8 cellular contexts compared by ENCODE assay signal in genomic region chr11:7353100-7353499, GRCh38.
DNase-seq lines count a peak whose midpoint lies in the region; ATAC-seq, FAIRE-seq and TF ChIP-seq lines count a peak whose summit lies in the region.

No MANE protein-coding gene starts in this region.

- H3K27me3 Mint-ChIP-seq in activated naive CD8-positive, alpha-beta T cell treated with anti-CD3 and anti-CD28 coated beads for 36 hours = peaks cover 4% of the 10 kb centered on the region
- no peaks in the 10 kb centered on the region for H3K27me3 Mint-ChIP-seq in mesothelial cell of epicardium (ENCODE audit: low read depth)

- H3K4me1 ChIP-seq in A549 = no peaks in the 10 kb centered on the region
- no peaks in the 10 kb centered on the region for H3K4me1 ChIP-seq in IMR-90 (ENCODE audit: control insufficient read depth, insufficient read depth, low read length)
- H3K4me1 ChIP-seq in lower lobe of right lung = no peaks in the 10 kb centered on the region
- H3K4me1 ChIP-seq in tibial artery = no peaks in the 10 kb centered on the region

- H2BK120ac ChIP-seq in IMR-90 (ENCODE audit: low read depth, low read length) = no peak overlapping the region

- BruUV-seq in IMR-90 (replicated peaks; lab: Mats Ljungman, UMichigan) = no TSS peak

- no peak overlapping the region for H3K4me3 Mint-ChIP-seq in activated naive CD8-positive, alpha-beta T cell treated with anti-CD3 and anti-CD28 coated beads for 36 hours
- H3K4me3 Mint-ChIP-seq in mesothelial cell of epicardium = no peak overlapping the region

- no peak for TF ChIP-seq EP300 in A549 (IDR thresholded peaks at IDR 0.05)

- intact Hi-C loops in IMR-90 (cut with micrococcal nuclease) = no loop called here
- intact Hi-C loops in lower lobe of right lung (cut with DNase I) = no loop called here
- intact Hi-C loops in tibial artery (cut with DNase I; ENCODE audit: low total_unique reads) = no loop called here

- H2BK20ac ChIP-seq in IMR-90 (ENCODE audit: low read depth, low read length) = no peak overlapping the region

- H3K9me3 ChIP-seq in A549 (no peaks in the 10 kb centered on the region), IMR-90 (ENCODE audit: control insufficient read depth, insufficient read depth, low read length) (no peaks in the 10 kb centered on the region; the same call in 1 of the 2 replicates), lower lobe of right lung (no peaks in the 10 kb centered on the region), tibial artery (no peaks in the 10 kb centered on the region)

- TF ChIP-seq CTCF in A549 (IDR thresholded peaks at IDR 0.05) = peak; percentile 53
- peak; percentile 23; the same call in 1 of the 2 replicates for TF ChIP-seq CTCF in IMR-90 (conservative IDR thresholded peaks at IDR 0.05; ENCODE audit: low read depth, low read length)
- no peak for TF ChIP-seq CTCF in lower lobe of right lung (IDR thresholded peaks at IDR 0.05)
- no peak for TF ChIP-seq CTCF in tibial artery (IDR thresholded peaks at IDR 0.05)
- no peak for TF ChIP-seq CTCF in mesothelial cell of epicardium (IDR thresholded peaks at IDR 0.05; ENCODE audit: unreplicated experiment)

- CTCF ChIA-PET in A549 (lab: Yijun Ruan, JAX) (interaction anchor here (0.6 to 3.7 kb wide), 15 partner anchors 9 to 339 kb away, joined by 3 to 13 read pairs (median 4); no protein-coding TSS in a partner anchor), IMR-90 (lab: Yijun Ruan, JAX) (no interaction called here)

- no peaks in the 10 kb centered on the region for H4K20me1 ChIP-seq in IMR-90 (ENCODE audit: insufficient read depth, low read length)

- no peak overlapping the region for H4K8ac ChIP-seq in IMR-90 (ENCODE audit: low read depth in 2 of 2, low read length in 2 of 2)

- POLR2A ChIA-PET in A549 (lab: Yijun Ruan, JAX) = no interaction called here
- POLR2A ChIA-PET in IMR-90 (lab: Charles Lee; ENCODE audit: unreplicated experiment) = no interaction called here

- H2AK9ac ChIP-seq in IMR-90 (replicated peaks; ENCODE audit: low read depth, low read length, poor library complexity) = no peak overlapping the region

- no peak overlapping the region for H4K91ac ChIP-seq in IMR-90 (ENCODE audit: insufficient read depth, low read depth, low read length)

- H3K4me1 Mint-ChIP-seq in activated naive CD8-positive, alpha-beta T cell treated with anti-CD3 and anti-CD28 coated beads for 36 hours = no peaks in the 10 kb centered on the region
- peaks cover 18% of the 10 kb centered on the region for H3K4me1 Mint-ChIP-seq in mesothelial cell of epicardium

- H4K5ac ChIP-seq in IMR-90 (ENCODE audit: low read depth, low read length) = no peak overlapping the region

- H2AFZ ChIP-seq in IMR-90 (replicated peaks; ENCODE audit: low read length, poor library complexity) = no peak overlapping the region

- WGBS in A549 (ENCODE audit: missing lambda C conversion rate) = 0% methylated on average over 3 of the region's 4 CpGs
- no CpG with 5 or more reads among the region's 4 CpGs for WGBS in IMR-90 (ENCODE audit: extremely low coverage in 2 of 2, insufficient read length in 1 of 2), 2 experiments

- H3K79me1 ChIP-seq in IMR-90 (ENCODE audit: low read depth in 1 of 2, low read length in 2 of 2) = no peaks in the 10 kb centered on the region

- H3K4me2 ChIP-seq in A549 (no peak overlapping the region), IMR-90 (ENCODE audit: low read depth, low read length) (no peak overlapping the region)

- TF ChIP-seq POLR2A in A549 (IDR thresholded peaks at IDR 0.05; ENCODE audit: low read length) = no peak
- TF ChIP-seq POLR2A in IMR-90 (IDR thresholded peaks at IDR 0.05; ENCODE audit: low read depth, low read length) = no peak

- in situ Hi-C loops in IMR-90 (cut with MboI; ENCODE audit: low sequenced_read_pairs) = no loop called here

- no peak overlapping the region for H3K56ac ChIP-seq in IMR-90 (ENCODE audit: extremely low read depth, insufficient read depth, low read length)

- ATAC-seq in A549 = peak; percentile 74 to 89; a peak in 4 of 6 replicates
- ATAC-seq in IMR-90 (ENCODE audit: low read depth) = no peak
- no peak for ATAC-seq in lower lobe of right lung
- no peak for ATAC-seq in GM21723 (IDR thresholded peaks at IDR 0.05; ENCODE audit: unreplicated experiment)

- H3K4ac ChIP-seq in IMR-90 (ENCODE audit: low read depth, low read length) = no peak overlapping the region

- no peak overlapping the region for H2BK15ac ChIP-seq in IMR-90 (ENCODE audit: low read depth, low read length)

- no peak overlapping the region for H3K18ac ChIP-seq in IMR-90 (ENCODE audit: low read depth, low read length)

- FAIRE-seq in A549 (lab: Jason Lieb, UNC) (no peak), G401.6 (lab: Jason Lieb, UNC) (peak; percentile 51)

- no peak overlapping the region for H3K14ac ChIP-seq in IMR-90 (replicated peaks; ENCODE audit: low read depth, low read length)

- no peaks in the 10 kb centered on the region for H3K9me3 Mint-ChIP-seq in activated naive CD8-positive, alpha-beta T cell treated with anti-CD3 and anti-CD28 coated beads for 36 hours
- H3K9me3 Mint-ChIP-seq in mesothelial cell of epicardium = no peaks in the 10 kb centered on the region

- H3K27ac Mint-ChIP-seq in activated naive CD8-positive, alpha-beta T cell treated with anti-CD3 and anti-CD28 coated beads for 36 hours = no peak overlapping the region
- no peak overlapping the region for H3K27ac Mint-ChIP-seq in mesothelial cell of epicardium

- H2AK5ac ChIP-seq in IMR-90 (ENCODE audit: low read depth, low read length) = no peak overlapping the region

- H3K27ac ChIP-seq in A549 = no peak overlapping the region
- no peak overlapping the region for H3K27ac ChIP-seq in IMR-90 (ENCODE audit: insufficient read depth, low read length)
- H3K27ac ChIP-seq in lower lobe of right lung = no peak overlapping the region
- no peak overlapping the region for H3K27ac ChIP-seq in tibial artery

- H3K23ac ChIP-seq in IMR-90 (ENCODE audit: low read depth, low read length) = no peak overlapping the region

- dilution Hi-C loops in IMR-90 (cut with HindIII; ENCODE audit: low sequenced_read_pairs, unreplicated experiment) = no loop called here

- no peak overlapping the region for H3K9ac ChIP-seq in IMR-90 (ENCODE audit: low read depth, low read length)

- H2BK5ac ChIP-seq in IMR-90 (ENCODE audit: low read depth, low read length, poor library complexity, severe bottlenecking) = no peak overlapping the region

- H3K27me3 ChIP-seq in IMR-90 (ENCODE audit: control insufficient read depth, insufficient read depth, low read length) = no peaks in the 10 kb centered on the region
- no peaks in the 10 kb centered on the region for H3K27me3 ChIP-seq in lower lobe of right lung (ENCODE audit: low read depth)
- no peaks in the 10 kb centered on the region for H3K27me3 ChIP-seq in tibial artery

- H3K36me3 Mint-ChIP-seq in activated naive CD8-positive, alpha-beta T cell treated with anti-CD3 and anti-CD28 coated beads for 36 hours = no peaks in the 10 kb centered on the region
- no peaks in the 10 kb centered on the region for H3K36me3 Mint-ChIP-seq in mesothelial cell of epicardium

- TF ChIP-seq RAD21 in A549 (conservative IDR thresholded peaks at IDR 0.05 in 1 of 2, IDR thresholded peaks at IDR 0.05 in 1 of 2) (peak; percentile 55 to 59), IMR-90 (IDR thresholded peaks at IDR 0.05; ENCODE audit: low read length) (0 out of 2 replicates have a peak, but pooled peaks have one; percentile 7)

- H3K36me3 ChIP-seq in IMR-90 (ENCODE audit: control insufficient read depth, insufficient read depth, low read length) = no peaks in the 10 kb centered on the region
- H3K36me3 ChIP-seq in lower lobe of right lung = no peaks in the 10 kb centered on the region
- H3K36me3 ChIP-seq in tibial artery = no peaks in the 10 kb centered on the region

- no peak overlapping the region for H3K4me3 ChIP-seq in A549
- H3K4me3 ChIP-seq in IMR-90 (ENCODE audit: insufficient read depth, low read depth, low read length) = no peak overlapping the region
- no peak overlapping the region for H3K4me3 ChIP-seq in lower lobe of right lung
- H3K4me3 ChIP-seq in tibial artery = no peak overlapping the region

- DNase-seq in A549 (ENCODE audit: low read depth in 1 of 2, low spot score in 1 of 2) (peak; percentile 29 to 43), IMR-90 (no peak), lower lobe of right lung (peak; percentile 20), tibial artery (no peak), mesothelial cell of epicardium (ENCODE audit: low spot score in 2 of 2, unreplicated experiment in 2 of 2) (no peak)
- peak; percentile 4 for DNase-seq in activated naive CD8-positive, alpha-beta T cell treated with anti-CD3 and anti-CD28 coated beads for 36 hours

- no peaks in the 10 kb centered on the region for H3K9me1 ChIP-seq in IMR-90 (ENCODE audit: insufficient read depth, low read length)

TF ChIP-seq in A549, 52 proteins besides CTCF, POLR2A, EP300 and RAD21:
- TF ChIP-seq SMC3 (IDR thresholded peaks at IDR 0.05) (peak; percentile 77), RARB (CRISPR knock-in tag; IDR thresholded peaks at IDR 0.05) (no peak)

TF ChIP-seq in IMR-90, 13 proteins besides CTCF, POLR2A, EP300 and RAD21 (continues in another document):
- TF ChIP-seq RFX5 (IDR thresholded peaks at IDR 0.05; ENCODE audit: low read depth, low read length) = no peak
- TF ChIP-seq NFE2L2 (IDR thresholded peaks at IDR 0.05; ENCODE audit: low read depth, low read length) = no peak
- TF ChIP-seq MXI1 (IDR thresholded peaks at IDR 0.05; ENCODE audit: borderline replicate concordance, low read depth, low read length) = no peak
- no peak for TF ChIP-seq ELK1 (IDR thresholded peaks at IDR 0.05; ENCODE audit: borderline replicate concordance, low read depth, low read length)
- no peak for TF ChIP-seq FOS (IDR thresholded peaks at IDR 0.05; ENCODE audit: low read depth, low read length)
- no peak for TF ChIP-seq MAZ (IDR thresholded peaks at IDR 0.05; ENCODE audit: borderline replicate concordance, low read depth, low read length)
- TF ChIP-seq USF2 (IDR thresholded peaks at IDR 0.05; ENCODE audit: low read depth, low read length) = no peak
- TF ChIP-seq MAFK (IDR thresholded peaks at IDR 0.05; ENCODE audit: low read depth, low read length) = no peak
- TF ChIP-seq BHLHE40 (IDR thresholded peaks at IDR 0.05; ENCODE audit: low read depth, low read length) = no peak

Comparison
In these comparisons a context has a peak if more than half of its experiments do, and no peak if none do; other contexts are left out.
1. ATAC-seq: peak in A549 (2 of 2); none in IMR-90 (single experiment), lower lobe of right lung (0 of 2) and GM21723 (single experiment).
2. DNase-seq: peak in A549 (2 of 2), activated naive CD8-positive, alpha-beta T cell treated with anti-CD3 and anti-CD28 coated beads for 36 hours (single experiment) and lower lobe of right lung (single experiment); none in IMR-90 (single experiment), tibial artery (0 of 2) and mesothelial cell of epicardium (0 of 2).
3. CTCF ChIP-seq: peak in A549 (single experiment) and IMR-90 (single experiment); none in lower lobe of right lung (single experiment), tibial artery (0 of 2) and mesothelial cell of epicardium (single experiment).